ENCODE assay signal across 23 cellular contexts in the genomic region with DNA sequence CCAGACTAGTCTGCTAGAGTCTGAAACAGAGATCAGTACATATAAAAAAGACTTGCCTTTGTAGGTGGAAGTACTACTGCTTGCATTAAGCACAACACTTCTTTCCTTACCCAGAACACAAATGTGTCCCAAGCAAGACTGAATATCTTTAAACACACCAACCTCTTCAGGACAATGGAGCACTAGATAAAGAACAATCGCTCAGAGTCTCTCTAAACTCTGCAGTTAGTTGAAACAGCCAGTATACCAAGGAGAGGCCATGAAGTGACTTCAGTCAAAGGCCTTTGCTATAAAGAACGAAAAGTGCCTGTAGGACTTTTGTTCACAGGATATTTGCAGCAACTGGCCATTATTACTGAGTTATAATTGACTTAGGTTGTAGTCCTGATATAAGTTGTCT. TPM values are rescaled to one million over a fixed set of nuclear protein-coding genes. Genes with fewer than 3 reads are reported as not detected.
DNase-seq lines count a peak whose midpoint lies in the region; ATAC-seq, FAIRE-seq and TF ChIP-seq lines count a peak whose summit lies in the region.
"Had no signal": no experiment of that assay in that cellular context is flagged by ENCODE, and none has a peak within 500 bp of the region (broad histone marks: within the 10 kb centered on the region; RNA-seq: fewer than 3 reads in every experiment).

No MANE protein-coding gene starts in this region.

- TF ChIP-seq POLR2A in K562 (conservative IDR thresholded peaks at IDR 0.05), result no peak

- H3K4me1 ChIP-seq in GM23338 (ENCODE audit: insufficient read depth) (peaks cover 16% of the 10 kb centered on the region), K562 (replicated peaks in 1 of 2; ENCODE audit: control insufficient read depth in 2 of 2, insufficient read depth in 2 of 2, low read length in 2 of 2) (no peaks in the 10 kb centered on the region; a peak in 1 of 5 replicates), neural progenitor cell (no peaks in the 10 kb centered on the region), subcutaneous abdominal adipose tissue (ENCODE audit: control insufficient read depth in 5 of 5, insufficient read depth in 5 of 5, low read length in 5 of 5) (peaks cover 0 to 14% (median 5%) of the 10 kb centered on the region in 5 donors)
- H3K4me1 ChIP-seq: A549, BLaER1 had no signal

- in situ Hi-C loops in K562 (cut with MboI), result no loop called here

- ATAC-seq in GM23338 (no peak), K562 (peak; percentile 55)
- ATAC-seq: A549, HCT116 had no signal

- CTCF ChIA-PET in K562 (lab: Yijun Ruan, JAX; ENCODE audit: low intra/inter-chr PET ratio), result no interaction called here

- no peaks in the 10 kb centered on the region for H3K9me2 ChIP-seq in GM23338 (ENCODE audit: insufficient read depth)

- H2AFZ ChIP-seq in GM23338 (0 out of 2 replicates have a peak overlapping the region, but pooled peaks have one; percentile 70), K562 (ENCODE audit: low read depth, low read length) (peak overlapping the region; percentile 64), neural progenitor cell (replicated peaks) (peak overlapping the region; percentile 66)

- H3K4me3 ChIP-seq in GM23338, result no peak overlapping the region
- no peak overlapping the region for H3K4me3 ChIP-seq in K562
- no peak overlapping the region for H3K4me3 ChIP-seq in neural progenitor cell
- H3K4me3 ChIP-seq in subcutaneous abdominal adipose tissue (ENCODE audit: low read depth in 1 of 5, low read length in 5 of 5), result no peak overlapping the region
- H3K4me3 ChIP-seq: A549, BLaER1 had no signal

- H3K9me3 ChIP-seq in K562 (replicated peaks; ENCODE audit: control insufficient read depth, insufficient read depth, low read depth, low read length), result no peaks in the 10 kb centered on the region
- peaks cover 5% of the 10 kb centered on the region for H3K9me3 ChIP-seq in neural progenitor cell (ENCODE audit: low read depth)
- peaks cover 0 to 13% (median 5%) of the 10 kb centered on the region in 5 donors for H3K9me3 ChIP-seq in subcutaneous abdominal adipose tissue (ENCODE audit: control insufficient read depth in 5 of 5, low read length in 5 of 5)
- H3K9me3 ChIP-seq: BLaER1 had no signal

- H3K36me3 Mint-ChIP-seq in GM23338 (ENCODE audit: low read depth) (peaks cover 12% of the 10 kb centered on the region), neural progenitor cell (no peaks in the 10 kb centered on the region)
- H3K36me3 Mint-ChIP-seq: CD14-positive monocyte; CD4-positive, alpha-beta memory T cell had no signal

- H3K36me3 ChIP-seq in GM23338 (ENCODE audit: insufficient read depth) (no peaks in the 10 kb centered on the region), K562 (ENCODE audit: control insufficient read depth, insufficient read depth, low read length) (no peaks in the 10 kb centered on the region), neural progenitor cell (no peaks in the 10 kb centered on the region), subcutaneous abdominal adipose tissue (ENCODE audit: control insufficient read depth in 5 of 5, insufficient read depth in 5 of 5, low read length in 5 of 5) (no peaks in the 10 kb centered on the region)
- H3K36me3 ChIP-seq: BLaER1 had no signal

- H3K4me3 Mint-ChIP-seq in GM23338, result no peak overlapping the region
- no peak overlapping the region for H3K4me3 Mint-ChIP-seq in neural progenitor cell
- H3K4me3 Mint-ChIP-seq: CD14-positive monocyte; CD4-positive, alpha-beta memory T cell; HFFc6 had no signal

- H3K27me3 Mint-ChIP-seq in GM23338 (ENCODE audit: insufficient read depth, low read depth, poor library complexity) (no peaks in the 10 kb centered on the region), neural progenitor cell (ENCODE audit: insufficient read depth, low read depth) (no peaks in the 10 kb centered on the region)

- H3K9me3 Mint-ChIP-seq in GM23338, result peaks cover 14% of the 10 kb centered on the region
- H3K9me3 Mint-ChIP-seq in neural progenitor cell, result peaks cover 2% of the 10 kb centered on the region

- BruUV-seq in K562 (replicated peaks; lab: Mats Ljungman, UMichigan), result no TSS peak

- no peak for TF ChIP-seq RAD21 in K562 (CRISPR knock-in tag; conservative IDR thresholded peaks at IDR 0.05 in 1 of 2, IDR thresholded peaks at IDR 0.05 in 1 of 2)

- no peaks in the 10 kb centered on the region for H3K79me2 ChIP-seq in GM23338 (replicated peaks; ENCODE audit: insufficient read depth)
- no peaks in the 10 kb centered on the region for H3K79me2 ChIP-seq in K562 (ENCODE audit: control insufficient read depth, insufficient read depth, low read length)
- no peaks in the 10 kb centered on the region for H3K79me2 ChIP-seq in neural progenitor cell (ENCODE audit: low read depth)

- TF ChIP-seq CTCF in GM23338 (conservative IDR thresholded peaks at IDR 0.05; ENCODE audit: low read depth in 2 of 2) (no peak), K562 (IDR thresholded peaks at IDR 0.05 in 2 of 3, conservative IDR thresholded peaks at IDR 0.05 in 1 of 3; ENCODE audit: insufficient read depth in 2 of 3, low read depth in 1 of 3, low read length in 3 of 3) (no peak), neural progenitor cell (IDR thresholded peaks at IDR 0.05) (no peak)

- H3F3A ChIP-seq in GM23338 (replicated peaks; ENCODE audit: low read depth) (no peaks in the 10 kb centered on the region), neural progenitor cell (ENCODE audit: low read depth) (no peaks in the 10 kb centered on the region)

- peaks cover 17% of the 10 kb centered on the region; the same call in 2 of the 3 replicates for H3K4me1 Mint-ChIP-seq in GM23338
- no peaks in the 10 kb centered on the region for H3K4me1 Mint-ChIP-seq in neural progenitor cell
- H3K4me1 Mint-ChIP-seq: CD14-positive monocyte; CD4-positive, alpha-beta memory T cell had no signal

- intact Hi-C loops in K562 (cut with micrococcal nuclease), result no loop called here

- H3K27ac ChIP-seq in GM23338 (ENCODE audit: low read depth) (0 out of 2 replicates have a peak overlapping the region, but pooled peaks have one; percentile 9), K562 (ENCODE audit: extremely low read depth, low read depth, low read length) (no peak overlapping the region), neural progenitor cell (no peak overlapping the region), subcutaneous abdominal adipose tissue (ENCODE audit: low read depth, low read length) (peak overlapping the region; percentile 41)
- H3K27ac ChIP-seq: 22Rv1, A549, BLaER1 had no signal

- H3K4me2 ChIP-seq in GM23338, result no peak overlapping the region
- no peak overlapping the region for H3K4me2 ChIP-seq in K562 (ENCODE audit: insufficient read depth, low read length)
- H3K4me2 ChIP-seq in neural progenitor cell, result no peak overlapping the region
- H3K4me2 ChIP-seq: A549, BLaER1 had no signal

- 10% methylated on average over 2 of the region's 2 CpGs for WGBS in K562 (ENCODE audit: insufficient coverage, low coverage, missing lambda C conversion rate)

- DNase-seq in GM23338 (ENCODE audit: low spot score), result no peak
- DNase-seq in K562 (ENCODE audit: extremely low read depth in 1 of 4, low spot score in 3 of 4), result no peak
- no peak for DNase-seq in neural progenitor cell (ENCODE audit: low spot score)
- no peak for DNase-seq in activated T-cell treated with anti-CD3 and anti-CD28 coated beads, Interleukin-2, amount 50 U/mL, for 1 hour
- no peak for DNase-seq in NCI-H69 (lab: John Stamatoyannopoulos, UW)
- no peak for DNase-seq in UCSD-AML1 (lab: John Stamatoyannopoulos, UW; ENCODE audit: unreplicated experiment)
- DNase-seq: CD4-positive, alpha-beta memory T cell; DMS153; DMS79; GDM1; GOT3; H7; HFFc6; IMR-90 had no signal

- no peak for FAIRE-seq in K562 (lab: Jason Lieb, UNC)
- FAIRE-seq: A549, GM12892, GM18507, HTR-8/SVneo had no signal

- POLR2A ChIA-PET in K562 (lab: Yijun Ruan, JAX), result no interaction called here

- H3K9ac ChIP-seq in K562 (ENCODE audit: insufficient read depth in 1 of 2, low read depth in 2 of 2, low read length in 2 of 2) (no peak overlapping the region), neural progenitor cell (no peak overlapping the region), subcutaneous abdominal adipose tissue (ENCODE audit: low read length in 5 of 5) (no peak overlapping the region)
- H3K9ac ChIP-seq: BLaER1 had no signal

- no peaks in the 10 kb centered on the region for H3K9me1 ChIP-seq in K562 (ENCODE audit: control insufficient read depth, insufficient read depth, low read length)

- TF ChIP-seq EP300 in K562 (IDR thresholded peaks at IDR 0.05; ENCODE audit: low read length), result no peak

- H3K27me3 ChIP-seq in GM23338 (ENCODE audit: insufficient read depth) (no peaks in the 10 kb centered on the region), K562 (ENCODE audit: control insufficient read depth in 2 of 2, insufficient read depth in 2 of 2, low read length in 2 of 2) (no peaks in the 10 kb centered on the region), neural progenitor cell (no peaks in the 10 kb centered on the region), subcutaneous abdominal adipose tissue (ENCODE audit: control insufficient read depth in 5 of 5, insufficient read depth in 4 of 5, low read length in 5 of 5) (no peaks in the 10 kb centered on the region)
- H3K27me3 ChIP-seq: BLaER1 had no signal

- H3K27ac Mint-ChIP-seq in GM23338 (no peak overlapping the region), neural progenitor cell (no peak overlapping the region)
- H3K27ac Mint-ChIP-seq: CD14-positive monocyte; CD4-positive, alpha-beta memory T cell; HFFc6 had no signal

- H4K20me1 ChIP-seq in GM23338 (replicated peaks; ENCODE audit: insufficient read depth) (no peaks in the 10 kb centered on the region), K562 (replicated peaks; ENCODE audit: control insufficient read depth, insufficient read depth, low read length) (no peaks in the 10 kb centered on the region), neural progenitor cell (ENCODE audit: low read depth) (no peaks in the 10 kb centered on the region)
- H4K20me1 ChIP-seq: BLaER1 had no signal

RNA-seq across cellular contexts. Expression of gene B4GALT6, which starts 9.9 kb away (rescaled TPM):
- total RNA-seq in GM23338 (2014; rRNA removed; shearing (Covaris generic)), result 33.8 and 40.4 TPM in 2 replicates
- polyA plus RNA-seq in GM23338 (2016; fragmentation: Nextera tagmentation; extraction: Ambion mirVana), result 14.8 and 15.9 TPM in 2 replicates
- not detected in 2 replicates for total RNA-seq in K562 (2011; cell fraction: chromatin; rRNA removed; ENCODE audit: low replicate concordance)
- 0.13 TPM in 1 of 2 replicates, not detected in the other for total RNA-seq in K562 (2011; cell fraction: nucleolus; rRNA removed)
- total RNA-seq in K562 (2011; cell fraction: nucleoplasm; rRNA removed), result 0.22 TPM in 1 of 2 replicates, not detected in the other
- 0.05 and 0.08 TPM in 2 replicates for total RNA-seq in K562 (2014; rRNA removed)
- total RNA-seq in K562 (2014; rRNA removed; fragmentation: Illumina TruSeq; extraction: Trizol), result 0.11 and 0.16 TPM in 2 replicates
- 0.04 and 0.07 TPM in 2 replicates for total RNA-seq in K562 (2015; rRNA removed; fragmentation: Illumina TruSeq; extraction: Trizol)
- 0.18 and 0.27 TPM in 2 replicates for total RNA-seq in K562 (2021)
- polyA plus RNA-seq in K562 (2011; rRNA removed), result 0.18 and 0.47 TPM in 2 replicates
- polyA plus RNA-seq in K562 (2011; cell fraction: cytosol; rRNA removed), result 0.18 TPM in 1 of 2 replicates, not detected in the other
- polyA plus RNA-seq in K562 (2011; cell fraction: nucleus; rRNA removed), result 0.07 and 0.76 TPM in 2 replicates
- polyA plus RNA-seq in K562 (2012), result 0.17 and 0.68 TPM in 2 replicates
- polyA plus RNA-seq in K562 (2014; fragmentation: Illumina TruSeq; extraction: Trizol), result 0.07 and 0.18 TPM in 2 replicates
- polyA plus RNA-seq in K562 (2014; fragmentation: Nextera tagmentation; extraction: Ambion mirVana), result under 1 TPM; 0.03 to 0.04 TPM
- polyA plus RNA-seq in K562 (2014; rRNA removed), result 0.08 and 0.09 TPM in 2 replicates
- polyA minus RNA-seq in K562 (2011; rRNA and poly(A)+ RNA removed), result 0.21 and 0.69 TPM in 2 replicates
- not detected in 2 replicates for polyA minus RNA-seq in K562 (2011; cell fraction: cytosol; rRNA and poly(A)+ RNA removed)
- 0.22 TPM in 1 of 2 replicates, not detected in the other for polyA minus RNA-seq in K562 (2011; cell fraction: nucleus; rRNA and poly(A)+ RNA removed)
- 11.2 and 16.3 TPM in 2 replicates for total RNA-seq in neural progenitor cell (ENCODE audit: low replicate concordance)
- total RNA-seq: HFFc6 had no signal
- polyA plus RNA-seq: CD4-positive, alpha-beta memory T cell had no signal

Comparison
In these comparisons a context has a peak if more than half of its experiments do, and no peak if none do; other contexts are left out.
1. H3K27ac ChIP-seq: peak in GM23338 (single experiment) and subcutaneous abdominal adipose tissue (single experiment); none in K562 (single experiment) and neural progenitor cell (single experiment).
2. Peak in every context shown above with its lines, with median percentiles within 50 percentile points of each other: H2AFZ ChIP-seq.